Comparison of ENCODE assay signal across 1 cellular context in the genomic region with DNA sequence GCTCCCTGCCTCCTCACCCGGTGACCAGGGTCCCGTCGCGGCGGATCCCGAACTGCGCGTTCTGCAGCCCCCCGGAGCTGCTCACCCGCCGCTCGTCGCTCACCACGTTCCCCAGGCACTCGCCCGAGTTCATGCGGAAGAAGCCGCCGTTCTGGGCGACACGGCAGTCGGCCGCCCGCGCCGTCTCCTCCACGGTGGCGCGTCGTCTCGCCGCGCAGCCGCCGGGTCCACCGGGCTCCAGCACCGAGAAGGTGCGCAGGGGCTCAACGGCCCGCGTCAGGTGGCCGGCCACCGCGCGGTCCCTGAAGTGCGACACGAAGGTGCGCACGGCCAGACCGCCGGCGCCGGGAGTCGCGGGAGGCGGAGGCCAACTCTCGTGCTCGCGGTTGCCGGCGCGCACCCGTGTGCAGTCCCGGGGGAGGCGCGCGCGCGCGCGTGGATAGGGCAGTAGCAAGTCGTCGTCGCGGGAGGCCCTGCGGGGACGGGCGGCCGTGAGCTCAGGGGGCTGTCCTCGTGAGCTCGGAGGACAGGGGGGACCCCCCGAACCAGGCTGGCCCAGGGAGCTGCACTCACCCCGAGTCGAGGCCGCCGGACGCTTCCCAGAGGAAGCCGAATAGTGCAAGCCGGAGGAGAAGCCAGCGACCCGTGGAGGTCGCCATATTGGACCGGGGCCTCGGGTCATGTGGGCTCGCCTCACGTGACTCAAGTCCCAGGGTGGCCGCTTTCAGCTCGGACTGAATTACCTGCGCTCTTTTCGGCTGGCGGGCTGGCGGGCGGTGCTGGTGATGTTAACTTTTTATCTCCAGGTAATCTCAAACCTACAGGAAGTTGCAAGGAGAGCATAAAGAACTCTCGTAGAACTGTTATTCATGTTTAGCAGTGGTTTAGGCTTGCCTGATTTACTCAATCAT.
TF ChIP-seq lines count a peak whose summit lies in the region.

A gene with protein sequence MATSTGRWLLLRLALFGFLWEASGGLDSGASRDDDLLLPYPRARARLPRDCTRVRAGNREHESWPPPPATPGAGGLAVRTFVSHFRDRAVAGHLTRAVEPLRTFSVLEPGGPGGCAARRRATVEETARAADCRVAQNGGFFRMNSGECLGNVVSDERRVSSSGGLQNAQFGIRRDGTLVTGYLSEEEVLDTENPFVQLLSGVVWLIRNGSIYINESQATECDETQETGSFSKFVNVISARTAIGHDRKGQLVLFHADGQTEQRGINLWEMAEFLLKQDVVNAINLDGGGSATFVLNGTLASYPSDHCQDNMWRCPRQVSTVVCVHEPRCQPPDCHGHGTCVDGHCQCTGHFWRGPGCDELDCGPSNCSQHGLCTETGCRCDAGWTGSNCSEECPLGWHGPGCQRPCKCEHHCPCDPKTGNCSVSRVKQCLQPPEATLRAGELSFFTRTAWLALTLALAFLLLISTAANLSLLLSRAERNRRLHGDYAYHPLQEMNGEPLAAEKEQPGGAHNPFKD (minus strand): TSS at position 680 of the 911 bp plus-strand sequence. CDS start 21 bp downstream, at position 659.

TF ChIP-seq in HepG2, 621 proteins besides CTCF, POLR2A, EP300 and RAD21 (continued from another document and continues in another):
- TF ChIP-seq, protein P1, sequence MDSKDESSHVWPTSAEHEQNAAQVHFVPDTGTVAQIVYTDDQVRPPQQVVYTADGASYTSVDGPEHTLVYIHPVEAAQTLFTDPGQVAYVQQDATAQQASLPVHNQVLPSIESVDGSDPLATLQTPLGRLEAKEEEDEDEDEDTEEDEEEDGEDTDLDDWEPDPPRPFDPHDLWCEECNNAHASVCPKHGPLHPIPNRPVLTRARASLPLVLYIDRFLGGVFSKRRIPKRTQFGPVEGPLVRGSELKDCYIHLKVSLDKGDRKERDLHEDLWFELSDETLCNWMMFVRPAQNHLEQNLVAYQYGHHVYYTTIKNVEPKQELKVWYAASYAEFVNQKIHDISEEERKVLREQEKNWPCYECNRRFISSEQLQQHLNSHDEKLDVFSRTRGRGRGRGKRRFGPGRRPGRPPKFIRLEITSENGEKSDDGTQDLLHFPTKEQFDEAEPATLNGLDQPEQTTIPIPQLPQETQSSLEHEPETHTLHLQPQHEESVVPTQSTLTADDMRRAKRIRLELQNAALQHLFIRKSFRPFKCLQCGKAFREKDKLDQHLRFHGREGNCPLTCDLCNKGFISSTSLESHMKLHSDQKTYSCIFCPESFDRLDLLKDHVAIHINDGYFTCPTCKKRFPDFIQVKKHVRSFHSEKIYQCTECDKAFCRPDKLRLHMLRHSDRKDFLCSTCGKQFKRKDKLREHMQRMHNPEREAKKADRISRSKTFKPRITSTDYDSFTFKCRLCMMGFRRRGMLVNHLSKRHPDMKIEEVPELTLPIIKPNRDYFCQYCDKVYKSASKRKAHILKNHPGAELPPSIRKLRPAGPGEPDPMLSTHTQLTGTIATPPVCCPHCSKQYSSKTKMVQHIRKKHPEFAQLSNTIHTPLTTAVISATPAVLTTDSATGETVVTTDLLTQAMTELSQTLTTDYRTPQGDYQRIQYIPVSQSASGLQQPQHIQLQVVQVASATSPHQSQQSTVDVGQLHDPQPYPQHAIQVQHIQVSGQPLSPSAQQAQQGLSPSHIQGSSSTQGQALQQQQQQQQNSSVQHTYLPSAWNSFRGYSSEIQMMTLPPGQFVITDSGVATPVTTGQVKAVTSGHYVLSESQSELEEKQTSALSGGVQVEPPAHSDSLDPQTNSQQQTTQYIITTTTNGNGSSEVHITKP (CRISPR knock-in tag; IDR thresholded peaks at IDR 0.05; ENCODE audit: low read depth), result 0 out of 2 replicates have a peak, but pooled peaks have one; percentile 59
- TF ChIP-seq, protein P2, sequence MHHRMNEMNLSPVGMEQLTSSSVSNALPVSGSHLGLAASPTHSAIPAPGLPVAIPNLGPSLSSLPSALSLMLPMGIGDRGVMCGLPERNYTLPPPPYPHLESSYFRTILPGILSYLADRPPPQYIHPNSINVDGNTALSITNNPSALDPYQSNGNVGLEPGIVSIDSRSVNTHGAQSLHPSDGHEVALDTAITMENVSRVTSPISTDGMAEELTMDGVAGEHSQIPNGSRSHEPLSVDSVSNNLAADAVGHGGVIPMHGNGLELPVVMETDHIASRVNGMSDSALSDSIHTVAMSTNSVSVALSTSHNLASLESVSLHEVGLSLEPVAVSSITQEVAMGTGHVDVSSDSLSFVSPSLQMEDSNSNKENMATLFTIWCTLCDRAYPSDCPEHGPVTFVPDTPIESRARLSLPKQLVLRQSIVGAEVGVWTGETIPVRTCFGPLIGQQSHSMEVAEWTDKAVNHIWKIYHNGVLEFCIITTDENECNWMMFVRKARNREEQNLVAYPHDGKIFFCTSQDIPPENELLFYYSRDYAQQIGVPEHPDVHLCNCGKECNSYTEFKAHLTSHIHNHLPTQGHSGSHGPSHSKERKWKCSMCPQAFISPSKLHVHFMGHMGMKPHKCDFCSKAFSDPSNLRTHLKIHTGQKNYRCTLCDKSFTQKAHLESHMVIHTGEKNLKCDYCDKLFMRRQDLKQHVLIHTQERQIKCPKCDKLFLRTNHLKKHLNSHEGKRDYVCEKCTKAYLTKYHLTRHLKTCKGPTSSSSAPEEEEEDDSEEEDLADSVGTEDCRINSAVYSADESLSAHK (CRISPR knock-in tag; IDR thresholded peaks at IDR 0.05; ENCODE audit: borderline replicate concordance), result no peak
- TF ChIP-seq ZNF17 (CRISPR knock-in tag; IDR thresholded peaks at IDR 0.05) (no peak), KDM4B (CRISPR knock-in tag; IDR thresholded peaks at IDR 0.05) (peak; percentile 86), ZNF292 (CRISPR knock-in tag; IDR thresholded peaks at IDR 0.05; ENCODE audit: borderline replicate concordance, low read depth) (peak; percentile 83; the same call in 1 of the 2 replicates), PHF5A (CRISPR knock-in tag; IDR thresholded peaks at IDR 0.05; ENCODE audit: low read depth, unreplicated experiment) (peak; percentile 63), ZFP41 (CRISPR knock-in tag; IDR thresholded peaks at IDR 0.05; ENCODE audit: borderline replicate concordance) (no peak; the same call in 1 of the 2 replicates), ZNF792 (CRISPR knock-in tag; IDR thresholded peaks at IDR 0.05) (peak; percentile 96), SMAD9 (CRISPR knock-in tag; IDR thresholded peaks at IDR 0.05) (no peak)
- TF ChIP-seq, protein P3, sequence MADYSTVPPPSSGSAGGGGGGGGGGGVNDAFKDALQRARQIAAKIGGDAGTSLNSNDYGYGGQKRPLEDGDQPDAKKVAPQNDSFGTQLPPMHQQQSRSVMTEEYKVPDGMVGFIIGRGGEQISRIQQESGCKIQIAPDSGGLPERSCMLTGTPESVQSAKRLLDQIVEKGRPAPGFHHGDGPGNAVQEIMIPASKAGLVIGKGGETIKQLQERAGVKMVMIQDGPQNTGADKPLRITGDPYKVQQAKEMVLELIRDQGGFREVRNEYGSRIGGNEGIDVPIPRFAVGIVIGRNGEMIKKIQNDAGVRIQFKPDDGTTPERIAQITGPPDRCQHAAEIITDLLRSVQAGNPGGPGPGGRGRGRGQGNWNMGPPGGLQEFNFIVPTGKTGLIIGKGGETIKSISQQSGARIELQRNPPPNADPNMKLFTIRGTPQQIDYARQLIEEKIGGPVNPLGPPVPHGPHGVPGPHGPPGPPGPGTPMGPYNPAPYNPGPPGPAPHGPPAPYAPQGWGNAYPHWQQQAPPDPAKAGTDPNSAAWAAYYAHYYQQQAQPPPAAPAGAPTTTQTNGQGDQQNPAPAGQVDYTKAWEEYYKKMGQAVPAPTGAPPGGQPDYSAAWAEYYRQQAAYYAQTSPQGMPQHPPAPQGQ (CRISPR knock-in tag; IDR thresholded peaks at IDR 0.05; ENCODE audit: borderline replicate concordance), result no peak; the same call in 1 of the 2 replicates
- TF ChIP-seq, protein P4, sequence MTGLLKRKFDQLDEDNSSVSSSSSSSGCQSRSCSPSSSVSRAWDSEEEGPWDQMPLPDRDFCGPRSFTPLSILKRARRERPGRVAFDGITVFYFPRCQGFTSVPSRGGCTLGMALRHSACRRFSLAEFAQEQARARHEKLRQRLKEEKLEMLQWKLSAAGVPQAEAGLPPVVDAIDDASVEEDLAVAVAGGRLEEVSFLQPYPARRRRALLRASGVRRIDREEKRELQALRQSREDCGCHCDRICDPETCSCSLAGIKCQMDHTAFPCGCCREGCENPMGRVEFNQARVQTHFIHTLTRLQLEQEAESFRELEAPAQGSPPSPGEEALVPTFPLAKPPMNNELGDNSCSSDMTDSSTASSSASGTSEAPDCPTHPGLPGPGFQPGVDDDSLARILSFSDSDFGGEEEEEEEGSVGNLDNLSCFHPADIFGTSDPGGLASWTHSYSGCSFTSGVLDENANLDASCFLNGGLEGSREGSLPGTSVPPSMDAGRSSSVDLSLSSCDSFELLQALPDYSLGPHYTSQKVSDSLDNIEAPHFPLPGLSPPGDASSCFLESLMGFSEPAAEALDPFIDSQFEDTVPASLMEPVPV (CRISPR knock-in tag; IDR thresholded peaks at IDR 0.05), result no peak; the same call in 1 of the 2 replicates
- TF ChIP-seq, protein P5, sequence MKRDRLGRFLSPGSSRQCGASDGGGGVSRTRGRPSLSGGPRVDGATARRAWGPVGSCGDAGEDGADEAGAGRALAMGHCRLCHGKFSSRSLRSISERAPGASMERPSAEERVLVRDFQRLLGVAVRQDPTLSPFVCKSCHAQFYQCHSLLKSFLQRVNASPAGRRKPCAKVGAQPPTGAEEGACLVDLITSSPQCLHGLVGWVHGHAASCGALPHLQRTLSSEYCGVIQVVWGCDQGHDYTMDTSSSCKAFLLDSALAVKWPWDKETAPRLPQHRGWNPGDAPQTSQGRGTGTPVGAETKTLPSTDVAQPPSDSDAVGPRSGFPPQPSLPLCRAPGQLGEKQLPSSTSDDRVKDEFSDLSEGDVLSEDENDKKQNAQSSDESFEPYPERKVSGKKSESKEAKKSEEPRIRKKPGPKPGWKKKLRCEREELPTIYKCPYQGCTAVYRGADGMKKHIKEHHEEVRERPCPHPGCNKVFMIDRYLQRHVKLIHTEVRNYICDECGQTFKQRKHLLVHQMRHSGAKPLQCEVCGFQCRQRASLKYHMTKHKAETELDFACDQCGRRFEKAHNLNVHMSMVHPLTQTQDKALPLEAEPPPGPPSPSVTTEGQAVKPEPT (CRISPR knock-in tag; IDR thresholded peaks at IDR 0.05; ENCODE audit: low read depth), result peak; percentile 71; the same call in 1 of the 2 replicates
- TF ChIP-seq, protein P6, sequence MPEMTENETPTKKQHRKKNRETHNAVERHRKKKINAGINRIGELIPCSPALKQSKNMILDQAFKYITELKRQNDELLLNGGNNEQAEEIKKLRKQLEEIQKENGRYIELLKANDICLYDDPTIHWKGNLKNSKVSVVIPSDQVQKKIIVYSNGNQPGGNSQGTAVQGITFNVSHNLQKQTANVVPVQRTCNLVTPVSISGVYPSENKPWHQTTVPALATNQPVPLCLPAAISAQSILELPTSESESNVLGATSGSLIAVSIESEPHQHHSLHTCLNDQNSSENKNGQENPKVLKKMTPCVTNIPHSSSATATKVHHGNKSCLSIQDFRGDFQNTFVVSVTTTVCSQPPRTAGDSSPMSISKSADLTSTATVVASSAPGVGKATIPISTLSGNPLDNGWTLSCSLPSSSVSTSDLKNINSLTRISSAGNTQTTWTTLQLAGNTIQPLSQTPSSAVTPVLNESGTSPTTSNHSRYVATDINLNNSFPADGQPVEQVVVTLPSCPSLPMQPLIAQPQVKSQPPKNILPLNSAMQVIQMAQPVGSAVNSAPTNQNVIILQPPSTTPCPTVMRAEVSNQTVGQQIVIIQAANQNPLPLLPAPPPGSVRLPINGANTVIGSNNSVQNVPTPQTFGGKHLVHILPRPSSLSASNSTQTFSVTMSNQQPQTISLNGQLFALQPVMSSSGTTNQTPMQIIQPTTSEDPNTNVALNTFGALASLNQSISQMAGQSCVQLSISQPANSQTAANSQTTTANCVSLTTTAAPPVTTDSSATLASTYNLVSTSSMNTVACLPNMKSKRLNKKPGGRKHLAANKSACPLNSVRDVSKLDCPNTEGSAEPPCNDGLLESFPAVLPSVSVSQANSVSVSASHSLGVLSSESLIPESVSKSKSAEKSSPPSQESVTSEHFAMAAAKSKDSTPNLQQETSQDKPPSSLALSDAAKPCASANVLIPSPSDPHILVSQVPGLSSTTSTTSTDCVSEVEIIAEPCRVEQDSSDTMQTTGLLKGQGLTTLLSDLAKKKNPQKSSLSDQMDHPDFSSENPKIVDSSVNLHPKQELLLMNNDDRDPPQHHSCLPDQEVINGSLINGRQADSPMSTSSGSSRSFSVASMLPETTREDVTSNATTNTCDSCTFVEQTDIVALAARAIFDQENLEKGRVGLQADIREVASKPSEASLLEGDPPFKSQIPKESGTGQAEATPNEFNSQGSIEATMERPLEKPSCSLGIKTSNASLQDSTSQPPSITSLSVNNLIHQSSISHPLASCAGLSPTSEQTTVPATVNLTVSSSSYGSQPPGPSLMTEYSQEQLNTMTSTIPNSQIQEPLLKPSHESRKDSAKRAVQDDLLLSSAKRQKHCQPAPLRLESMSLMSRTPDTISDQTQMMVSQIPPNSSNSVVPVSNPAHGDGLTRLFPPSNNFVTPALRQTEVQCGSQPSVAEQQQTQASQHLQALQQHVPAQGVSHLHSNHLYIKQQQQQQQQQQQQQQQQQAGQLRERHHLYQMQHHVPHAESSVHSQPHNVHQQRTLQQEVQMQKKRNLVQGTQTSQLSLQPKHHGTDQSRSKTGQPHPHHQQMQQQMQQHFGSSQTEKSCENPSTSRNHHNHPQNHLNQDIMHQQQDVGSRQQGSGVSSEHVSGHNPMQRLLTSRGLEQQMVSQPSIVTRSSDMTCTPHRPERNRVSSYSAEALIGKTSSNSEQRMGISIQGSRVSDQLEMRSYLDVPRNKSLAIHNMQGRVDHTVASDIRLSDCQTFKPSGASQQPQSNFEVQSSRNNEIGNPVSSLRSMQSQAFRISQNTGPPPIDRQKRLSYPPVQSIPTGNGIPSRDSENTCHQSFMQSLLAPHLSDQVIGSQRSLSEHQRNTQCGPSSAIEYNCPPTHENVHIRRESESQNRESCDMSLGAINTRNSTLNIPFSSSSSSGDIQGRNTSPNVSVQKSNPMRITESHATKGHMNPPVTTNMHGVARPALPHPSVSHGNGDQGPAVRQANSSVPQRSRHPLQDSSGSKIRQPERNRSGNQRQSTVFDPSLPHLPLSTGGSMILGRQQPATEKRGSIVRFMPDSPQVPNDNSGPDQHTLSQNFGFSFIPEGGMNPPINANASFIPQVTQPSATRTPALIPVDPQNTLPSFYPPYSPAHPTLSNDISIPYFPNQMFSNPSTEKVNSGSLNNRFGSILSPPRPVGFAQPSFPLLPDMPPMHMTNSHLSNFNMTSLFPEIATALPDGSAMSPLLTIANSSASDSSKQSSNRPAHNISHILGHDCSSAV (CRISPR knock-in tag; IDR thresholded peaks at IDR 0.05; ENCODE audit: borderline replicate concordance), result 0 out of 2 replicates have a peak, but pooled peaks have one; percentile 31
